In the genomic region with DNA sequence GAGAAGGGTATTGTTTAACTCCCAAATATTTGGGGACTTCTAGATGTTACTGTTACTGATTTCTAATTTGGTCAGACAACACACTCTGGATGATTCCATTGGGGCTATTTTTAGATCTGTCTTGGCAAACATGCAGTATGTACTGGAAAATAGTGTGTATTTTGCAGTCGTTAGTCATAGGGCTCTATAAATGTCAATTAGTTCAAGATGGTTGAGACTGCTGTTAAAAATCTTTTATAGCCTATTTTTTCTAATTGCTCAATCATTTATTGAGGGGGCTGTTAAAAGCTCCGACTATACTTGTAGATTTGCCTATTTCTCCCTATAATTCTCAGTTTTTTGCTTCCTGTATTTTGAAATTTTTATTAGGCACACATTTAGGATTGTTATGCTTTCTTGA, we compare ENCODE assay signal across 1 cellular context.
TF ChIP-seq lines count a peak whose summit lies in the region.

No MANE protein-coding gene starts in this region.

TF ChIP-seq in IMR-90, 13 proteins besides CTCF, POLR2A, EP300 and RAD21 (continued from another document):
- TF ChIP-seq, protein P1, sequence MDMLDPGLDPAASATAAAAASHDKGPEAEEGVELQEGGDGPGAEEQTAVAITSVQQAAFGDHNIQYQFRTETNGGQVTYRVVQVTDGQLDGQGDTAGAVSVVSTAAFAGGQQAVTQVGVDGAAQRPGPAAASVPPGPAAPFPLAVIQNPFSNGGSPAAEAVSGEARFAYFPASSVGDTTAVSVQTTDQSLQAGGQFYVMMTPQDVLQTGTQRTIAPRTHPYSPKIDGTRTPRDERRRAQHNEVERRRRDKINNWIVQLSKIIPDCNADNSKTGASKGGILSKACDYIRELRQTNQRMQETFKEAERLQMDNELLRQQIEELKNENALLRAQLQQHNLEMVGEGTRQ (IDR thresholded peaks at IDR 0.05; ENCODE audit: low read depth, low read length): no peak
